ENCODE assay signal across 8 cellular contexts in genomic region chr6:7389162-7389450, GRCh38. TPM values are rescaled to one million over a fixed set of nuclear protein-coding genes. Genes with fewer than 3 reads are reported as not detected.
A peak's percentile ranks its signal among the peaks of the same experiment; 100 is the strongest.
DNase-seq lines count a peak whose midpoint lies in the region; ATAC-seq and TF ChIP-seq lines count a peak whose summit lies in the region.

No MANE protein-coding gene starts in this region.

- H3K4me1 Mint-ChIP-seq in activated naive CD8-positive, alpha-beta T cell treated with anti-CD3 and anti-CD28 coated beads, Interleukin-2, amount 10 ng/mL, durations not matched to agents 7 days and 5 days, result peaks cover 31% of the 10 kb centered on the region

- ATAC-seq in activated naive CD8-positive, alpha-beta T cell treated with anti-CD3 and anti-CD28 coated beads, Interleukin-2, amount 10 ng/mL, durations not matched to agents 7 days and 5 days (ENCODE audit: low read depth), result no peak
- ATAC-seq in HG03045 (IDR thresholded peaks at IDR 0.05; ENCODE audit: unreplicated experiment), result no peak

- peak overlapping the region; percentile 86 for H3K9ac ChIP-seq in iPS-15b (ENCODE audit: low read depth, low read length)

- DNase-seq in AG08396 (ENCODE audit: low spot score) (peak; percentile 52), HAP-1 (ENCODE audit: low spot score in 2 of 2) (peak; percentile 32 to 77), spleen (no peak), superior temporal gyrus (ENCODE audit: extremely low spot score) (no peak), D341Med (ENCODE audit: low spot score) (no peak)
- DNase-seq in activated naive CD8-positive, alpha-beta T cell treated with anti-CD3 and anti-CD28 coated beads, Interleukin-2, amount 10 ng/mL, durations not matched to agents 7 days and 5 days, result no peak

- TF ChIP-seq POLR2A in spleen (IDR thresholded peaks at IDR 0.05), result no peak

- in situ Hi-C loops in HAP-1 (cut with MboI; ENCODE audit: low sequenced_read_pairs), result no loop called here

- H3K36me3 ChIP-seq in HAP-1 (replicated peaks) (peaks cover 12% of the 10 kb centered on the region), iPS-15b (ENCODE audit: control insufficient read depth, insufficient read depth, low read length) (no peaks in the 10 kb centered on the region), spleen (peaks cover 0 to 17% (median 9%) of the 10 kb centered on the region in 6 donors)

- peak overlapping the region; percentile 89 to 95 (median 92) for H3K27ac ChIP-seq in spleen

- H3K4me3 Mint-ChIP-seq in activated naive CD8-positive, alpha-beta T cell treated with anti-CD3 and anti-CD28 coated beads, Interleukin-2, amount 10 ng/mL, durations not matched to agents 7 days and 5 days, result peak overlapping the region; percentile 88

- peak overlapping the region; percentile 98 for H3K27ac Mint-ChIP-seq in activated naive CD8-positive, alpha-beta T cell treated with anti-CD3 and anti-CD28 coated beads, Interleukin-2, amount 10 ng/mL, durations not matched to agents 7 days and 5 days

- H3K27me3 Mint-ChIP-seq in activated naive CD8-positive, alpha-beta T cell treated with anti-CD3 and anti-CD28 coated beads, Interleukin-2, amount 10 ng/mL, durations not matched to agents 7 days and 5 days, result no peaks in the 10 kb centered on the region

- no peaks in the 10 kb centered on the region for H3K9me3 ChIP-seq in HAP-1
- H3K9me3 ChIP-seq in iPS-15b (ENCODE audit: control insufficient read depth, insufficient read depth, low read length), result no peaks in the 10 kb centered on the region
- no peaks in the 10 kb centered on the region for H3K9me3 ChIP-seq in spleen

- no peaks in the 10 kb centered on the region for H3K9me3 Mint-ChIP-seq in activated naive CD8-positive, alpha-beta T cell treated with anti-CD3 and anti-CD28 coated beads, Interleukin-2, amount 10 ng/mL, durations not matched to agents 7 days and 5 days

- H3K36me3 Mint-ChIP-seq in activated naive CD8-positive, alpha-beta T cell treated with anti-CD3 and anti-CD28 coated beads, Interleukin-2, amount 10 ng/mL, durations not matched to agents 7 days and 5 days, result peaks cover 10% of the 10 kb centered on the region

- 0 to 1% (median 0%) methylated on average over 11 of the region's 11 CpGs for WGBS in spleen, 5 donors

- peak overlapping the region; percentile 77 for H3K4me3 ChIP-seq in HAP-1
- peak overlapping the region; percentile 68 for H3K4me3 ChIP-seq in iPS-15b (ENCODE audit: low read depth, low read length)
- peak overlapping the region; percentile 56 to 90 (median 83) for H3K4me3 ChIP-seq in spleen

- intact Hi-C loops in spleen (cut with DNase I; ENCODE audit: low total_unique reads), result no loop called here

- H3K4me1 ChIP-seq in HAP-1, result peaks cover 14% of the 10 kb centered on the region
- peaks cover 7% of the 10 kb centered on the region for H3K4me1 ChIP-seq in iPS-15b (ENCODE audit: control insufficient read depth, insufficient read depth, low read length)
- H3K4me1 ChIP-seq in spleen, result peaks cover 12 to 42% (median 30%) of the 10 kb centered on the region in 6 donors

- POLR2A ChIA-PET in activated naive CD8-positive, alpha-beta T cell treated with anti-CD3 and anti-CD28 coated beads, Interleukin-2, amount 10 ng/mL, durations not matched to agents 7 days and 5 days (lab: Charles Lee), result interaction anchor here (1.2 to 2.2 kb wide), 5 partner anchors 49 to 331 kb away, joined by 3 to 19 read pairs (median 3); partner anchors contain the start of genes SNRNP48 and SSR1

- H3K27me3 ChIP-seq in HAP-1 (ENCODE audit: low read depth) (no peaks in the 10 kb centered on the region), iPS-15b (ENCODE audit: control insufficient read depth, insufficient read depth, low read length) (no peaks in the 10 kb centered on the region), spleen (replicated peaks in 1 of 7) (no peaks in the 10 kb centered on the region)

- TF ChIP-seq CTCF in spleen (IDR thresholded peaks at IDR 0.05 in 8 of 11, conservative IDR thresholded peaks at IDR 0.05 in 3 of 11), result no peak

RNA-seq across cellular contexts. Expression of gene CAGE1, which starts 0.4 kb away (rescaled TPM):
- under 1 TPM; 0.17 to 0.20 TPM for total RNA-seq in activated naive CD8-positive, alpha-beta T cell treated with anti-CD3 and anti-CD28 coated beads, Interleukin-2, amount 10 ng/mL, durations not matched to agents 7 days and 5 days
- total RNA-seq in spleen, result not detected
- not detected for polyA plus RNA-seq in spleen

RNA-seq across cellular contexts. Expression of gene RIOK1, which starts 0.5 kb away (rescaled TPM):
- total RNA-seq in activated naive CD8-positive, alpha-beta T cell treated with anti-CD3 and anti-CD28 coated beads, Interleukin-2, amount 10 ng/mL, durations not matched to agents 7 days and 5 days, result 10 to 100 TPM; 29.6 to 31.1 TPM
- 10 to 100 TPM; 15.8 to 26.6 (median 20.7) TPM for total RNA-seq in spleen
- 10 to 100 TPM; 12.7 to 16.6 (median 13.0) TPM for polyA plus RNA-seq in spleen

Comparison
In these comparisons a context has a peak if more than half of its experiments do, and no peak if none do; other contexts are left out.
1. DNase-seq: peak in AG08396 (single experiment) and HAP-1 (2 of 2); none in activated naive CD8-positive, alpha-beta T cell treated with anti-CD3 and anti-CD28 coated beads, Interleukin-2, amount 10 ng/mL, durations not matched to agents 7 days and 5 days (single experiment), spleen (single experiment), superior temporal gyrus (single experiment) and D341Med (single experiment).
2. Peak in every context shown above with its lines, with median percentiles within 50 percentile points of each other: H3K4me3 ChIP-seq.